15 cellular contexts compared by ENCODE assay signal in genomic region chr15:101448336-101448735, GRCh38.
"Had no signal": no experiment of that assay in that cellular context is flagged by ENCODE, and none has a peak within 500 bp of the region (broad histone marks: within the 10 kb centered on the region; RNA-seq: fewer than 3 reads in every experiment).

No MANE protein-coding gene starts in this region.

- H3K27me3 ChIP-seq: dorsolateral prefrontal cortex, pancreas, transverse colon, upper lobe of right lung, uterus had no signal

- DNase-seq: effector CD4-positive, alpha-beta T cell; mucosa of descending colon; naive B cell; pancreas; sigmoid colon; stimulated activated CD4-positive, alpha-beta T cell treated with anti-CD3 and anti-CD28 coated beads, Interleukin-4, amount 100 ng/mL, for 4 hours; stimulated activated naive CD8-positive, alpha-beta T cell treated with anti-CD3 and anti-CD28 coated beads, Interleukin-15, Interleukin-2, amounts not matched to agents 100 U/mL and 50 U/mL, for 24 hours; transverse colon; upper lobe of right lung; uterus had no signal

- ATAC-seq: mucosa of descending colon; natural killer cell treated with Interleukin-12 subunit alpha and Interleukin-12 subunit beta and Interleukin-15 and Interleukin-18, amount 100 ng/mL, for 72 hours; pancreas; stimulated activated memory B cell treated with anti-CD40 and anti-IgM and Interleukin-4, amounts not matched to agents 10 μg/mL and 1 μg/mL and 100 μg/mL, for 72 hours; stimulated activated naive CD8-positive, alpha-beta T cell treated with anti-CD3 and anti-CD28 coated beads, Interleukin-15, Interleukin-2, amounts not matched to agents 100 U/mL and 50 U/mL, for 24 hours; upper lobe of right lung had no signal

- H3K4me3 ChIP-seq: dorsolateral prefrontal cortex, lung, mucosa of descending colon, pancreas, sigmoid colon, transverse colon, upper lobe of right lung, uterus had no signal

- H3K27ac ChIP-seq: neutrophil, pancreas, sigmoid colon, transverse colon, upper lobe of right lung, uterus had no signal

- H3K36me3 ChIP-seq: neutrophil, pancreas, sigmoid colon, transverse colon, upper lobe of right lung, uterus had no signal

- H3K9me3 ChIP-seq: mucosa of descending colon, neutrophil, pancreas, transverse colon, upper lobe of right lung, uterus had no signal

- H3K4me1 ChIP-seq: sigmoid colon, transverse colon, uterus had no signal
